8 cellular contexts compared by ENCODE assay signal in genomic region chr1:113904292-113904673, GRCh38. TPM values are rescaled to one million over a fixed set of nuclear protein-coding genes. Genes with fewer than 3 reads are reported as not detected.
DNase-seq lines count a peak whose midpoint lies in the region; ATAC-seq and TF ChIP-seq lines count a peak whose summit lies in the region.

No MANE protein-coding gene starts in this region.

- intact Hi-C loops in right lobe of liver (cut with DNase I) = no loop called here

- TF ChIP-seq CTCF in brain microvascular endothelial cell (IDR thresholded peaks at IDR 0.05; ENCODE audit: low read depth, low read length, missing control alignments) (no peak), right lobe of liver (IDR thresholded peaks at IDR 0.05) (no peak), upper lobe of left lung (IDR thresholded peaks at IDR 0.05) (no peak)

- no peaks in the 10 kb centered on the region for H3K9me3 ChIP-seq in right lobe of liver
- no peaks in the 10 kb centered on the region for H3K9me3 ChIP-seq in upper lobe of left lung

- H3K4me1 ChIP-seq in right lobe of liver = peaks cover 0 to 13% (median 0%) of the 10 kb centered on the region in 4 donors
- peaks cover 18 to 37% (median 21%) of the 10 kb centered on the region in 4 donors for H3K4me1 ChIP-seq in upper lobe of left lung

- WGBS in right lobe of liver (ENCODE audit: insufficient coverage, low coverage, low lambda C conversion rate, missing lambda C conversion rate) = 2% methylated on average over 11 of the region's 11 CpGs
- 0 to 1% methylated on average over 11 of the region's 11 CpGs for WGBS in upper lobe of left lung, 2 donors

- TF ChIP-seq EP300 in upper lobe of left lung (IDR thresholded peaks at IDR 0.05) = no peak

- H3K36me3 ChIP-seq in brain microvascular endothelial cell (replicated peaks) (peaks cover 9% of the 10 kb centered on the region), right lobe of liver (peaks cover 0 to 11% (median 0%) of the 10 kb centered on the region in 4 donors), upper lobe of left lung (peaks cover 0 to 39% (median 8%) of the 10 kb centered on the region in 4 donors)

- TF ChIP-seq POLR2A in right lobe of liver (IDR thresholded peaks at IDR 0.05) = no peak
- TF ChIP-seq POLR2A in upper lobe of left lung (IDR thresholded peaks at IDR 0.05) = no peak

- ATAC-seq in HG02884 (IDR thresholded peaks at IDR 0.05; ENCODE audit: unreplicated experiment) = peak; percentile 27
- peak in 3 of 4 donors; percentile 29 to 33 (median 31) for ATAC-seq in right lobe of liver
- ATAC-seq in upper lobe of left lung (ENCODE audit: low FRiP score in 2 of 2) = peak in 1 of 2 donors; percentile 2

- H3K27ac ChIP-seq in brain microvascular endothelial cell (peak overlapping the region; percentile 78), right lobe of liver (peak overlapping the region; percentile 87 to 96 (median 94)), upper lobe of left lung (peak overlapping the region; percentile 89 to 93 (median 92))

- no peaks in the 10 kb centered on the region for H3K27me3 ChIP-seq in brain microvascular endothelial cell (replicated peaks)
- no peaks in the 10 kb centered on the region for H3K27me3 ChIP-seq in right lobe of liver
- H3K27me3 ChIP-seq in upper lobe of left lung = no peaks in the 10 kb centered on the region

- DNase-seq in activated CD8-positive, alpha-beta memory T cell treated with anti-CD3 and anti-CD28 coated beads, Interleukin-2, amount 50 U/mL, for 1 hour (ENCODE audit: extremely low read depth) = peak; percentile 30
- DNase-seq in activated CD8-positive, alpha-beta memory T cell treated with anti-CD3 and anti-CD28 coated beads, Interleukin-2, amount 50 U/mL, for 4 hours = no peak
- DNase-seq in NCI-H748 (lab: John Stamatoyannopoulos, UW; ENCODE audit: unreplicated experiment) = peak; percentile 83
- no peak for DNase-seq in brain microvascular endothelial cell
- no peak for DNase-seq in right lobe of liver
- no peak for DNase-seq in upper lobe of left lung
- DNase-seq in stimulated activated CD4-positive, alpha-beta T cell treated with anti-CD3 and anti-CD28 coated beads, Interleukin-4, amount 100 ng/mL, for 1 hour = no peak

- H3K4me3 ChIP-seq in brain microvascular endothelial cell (ENCODE audit: low read depth, low read length) (peak overlapping the region; percentile 95), right lobe of liver (peak overlapping the region; percentile 67 to 76 (median 72)), upper lobe of left lung (peak overlapping the region; percentile 59 to 92 (median 80))

- in situ Hi-C loops in brain microvascular endothelial cell (cut with HindIII; ENCODE audit: low pct_ligation_motif_present, low sequenced_read_pairs) = no loop called here

RNA-seq across cellular contexts. Expression of gene AP4B1, which starts 0.3 kb away (rescaled TPM):
- 1 to 10 TPM; 6.0 to 9.0 (median 7.0) TPM for total RNA-seq in right lobe of liver
- 10 to 100 TPM in 5 of 6 donors, 1 to 10 TPM in 1; 6.2 to 29.3 (median 14.0) TPM for total RNA-seq in upper lobe of left lung

RNA-seq across cellular contexts. Expression of gene DCLRE1B, which starts 0.8 kb away (rescaled TPM):
- total RNA-seq in right lobe of liver (1 to 10 TPM; 1.6 to 3.3 (median 1.9) TPM), upper lobe of left lung (1 to 10 TPM; 3.0 to 9.1 (median 6.7) TPM)

RNA-seq across cellular contexts. Expression of gene BCL2L15, which starts 16.9 kb away (rescaled TPM):
- total RNA-seq in right lobe of liver (under 1 TPM in 5 of 6 experiments, not detected in 1; 0.06 to 0.73 (median 0.13) TPM), upper lobe of left lung (1 to 10 TPM; 1.0 to 6.2 (median 1.7) TPM)

RNA-seq across cellular contexts. Expression of gene HIPK1, which starts 24.8 kb away (rescaled TPM):
- 10 to 100 TPM; 19.0 to 29.6 (median 23.5) TPM for total RNA-seq in right lobe of liver
- 10 to 100 TPM; 31.4 to 85.5 (median 64.0) TPM for total RNA-seq in upper lobe of left lung

RNA-seq across cellular contexts. Expression of gene PTPN22, which starts 32.8 kb away (rescaled TPM):
- total RNA-seq in right lobe of liver = 1 to 10 TPM in 4 of 6 experiments, under 1 TPM in 2; 0.48 to 1.6 (median 1.2) TPM
- total RNA-seq in upper lobe of left lung = 10 to 100 TPM in 3 of 6 donors, 1 to 10 TPM in 3; 6.7 to 15.2 (median 9.9) TPM

Comparison
In these comparisons a context has a peak if more than half of its experiments do, and no peak if none do; other contexts are left out.
1. DNase-seq: peak in activated CD8-positive, alpha-beta memory T cell treated with anti-CD3 and anti-CD28 coated beads, Interleukin-2, amount 50 U/mL, for 1 hour (single experiment) and NCI-H748 (single experiment); none in activated CD8-positive, alpha-beta memory T cell treated with anti-CD3 and anti-CD28 coated beads, Interleukin-2, amount 50 U/mL, for 4 hours (single experiment), brain microvascular endothelial cell (single experiment), right lobe of liver (0 of 3), upper lobe of left lung (0 of 2) and stimulated activated CD4-positive, alpha-beta T cell treated with anti-CD3 and anti-CD28 coated beads, Interleukin-4, amount 100 ng/mL, for 1 hour (single experiment).
2. Peak in every context shown above with its lines, with median percentiles within 50 percentile points of each other: H3K27ac ChIP-seq and H3K4me3 ChIP-seq.